1 cellular context compared by ENCODE assay signal in the genomic region with DNA sequence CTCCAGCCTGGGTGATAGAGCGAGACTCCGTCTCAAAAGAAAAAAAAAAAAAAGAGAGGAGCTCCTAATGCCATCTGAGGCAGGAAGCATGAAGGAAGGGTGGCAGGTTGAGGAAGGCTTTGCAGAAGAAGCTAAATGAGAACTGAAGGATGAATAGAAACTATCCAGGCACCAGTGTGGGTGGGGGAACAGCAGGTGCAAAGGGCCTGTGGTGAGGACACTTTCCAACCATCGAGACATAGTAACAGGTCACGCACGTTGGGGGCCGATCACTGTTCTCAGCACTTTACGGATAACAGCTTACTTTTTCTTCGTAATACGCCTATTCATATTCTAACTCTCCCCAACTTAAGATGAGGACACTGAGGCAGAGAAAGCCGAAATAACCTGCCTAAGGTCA.
TF ChIP-seq lines count a peak whose summit lies in the region.

No MANE protein-coding gene starts in this region.

TF ChIP-seq in K562, 482 proteins besides CTCF, POLR2A, EP300 and RAD21:
- no peak for TF ChIP-seq PTBP1 (IDR thresholded peaks at IDR 0.05; ENCODE audit: low read depth, low read length)
- peak; percentile 74 for TF ChIP-seq RBM25 (IDR thresholded peaks at IDR 0.05; ENCODE audit: low read depth, low read length, severe bottlenecking)
